In the genomic region with DNA sequence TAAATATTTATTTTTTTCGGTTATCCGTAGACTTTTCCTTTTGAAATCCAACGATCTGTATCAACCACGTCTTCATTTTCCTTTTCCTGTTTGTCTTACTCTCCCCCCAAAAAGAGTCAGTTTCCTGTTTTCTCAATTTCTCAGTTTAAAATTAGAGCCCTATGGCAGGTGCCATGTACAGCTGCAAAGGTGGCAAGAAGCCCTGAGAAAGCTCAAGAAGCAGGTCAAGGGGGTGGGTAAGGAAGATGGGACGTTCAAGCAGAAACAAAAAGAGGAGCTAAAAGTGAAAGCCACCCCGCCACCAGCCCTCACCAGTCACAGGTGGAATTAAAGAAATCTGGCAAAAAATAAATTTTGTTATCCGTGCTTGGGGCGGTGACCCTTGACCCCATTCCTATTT, we compare ENCODE assay signal across 17 cellular contexts. TPM values are rescaled to one million over a fixed set of nuclear protein-coding genes. Genes with fewer than 3 reads are reported as not detected.
A peak's percentile ranks its signal among the peaks of the same experiment; 100 is the strongest.
DNase-seq lines count a peak whose midpoint lies in the region; ATAC-seq, FAIRE-seq and TF ChIP-seq lines count a peak whose summit lies in the region.
"Had no signal": no experiment of that assay in that cellular context is flagged by ENCODE, and none has a peak within 500 bp of the region (broad histone marks: within the 10 kb centered on the region; RNA-seq: fewer than 3 reads in every experiment).

No MANE protein-coding gene starts in this region.

- DNase-seq in CD8-positive, alpha-beta memory T cell = peak in 2 of 5 donors; percentile 4 to 5
- DNase-seq in GM19239 (ENCODE audit: insufficient read length, low spot score) = no peak
- DNase-seq in effector memory CD8-positive, alpha-beta T cell = no peak
- no peak for DNase-seq in activated CD4-positive, alpha-beta memory T cell treated with anti-CD3 and anti-CD28 coated beads for 36 hours
- no peak for DNase-seq in HK-2 (ENCODE audit: unreplicated experiment)
- DNase-seq in progenitor cell of endocrine pancreas (ENCODE audit: low spot score, unreplicated experiment) = no peak
- DNase-seq: C1 segment of cervical spinal cord; effector memory CD4-positive, alpha-beta T cell; left cardiac atrium; NCI-H2107; sigmoid colon had no signal

- FAIRE-seq in GM19239 (lab: Jason Lieb, UNC) = peak; percentile 89
- FAIRE-seq: astrocyte had no signal

- CTCF ChIA-PET in CD8-positive, alpha-beta memory T cell (lab: Charles Lee) = interaction anchor here (1.0 kb wide), 1 partner anchor 35 kb away, joined by 3 read pairs; the partner anchor contains the start of gene MDM2
- CTCF ChIA-PET in activated CD4-positive, alpha-beta memory T cell treated with anti-CD3 and anti-CD28 coated beads for 36 hours (lab: Charles Lee) = no interaction called here

- peak overlapping the region in 6 of 7 donors; percentile 10 to 80 (median 49) for H3K4me3 Mint-ChIP-seq in CD8-positive, alpha-beta memory T cell
- H3K4me3 Mint-ChIP-seq in IgD-negative memory B cell (peak overlapping the region in 3 of 4 donors; percentile 5 to 86 (median 67)), progenitor cell of endocrine pancreas (ENCODE audit: low read depth) (no peak overlapping the region)
- peak overlapping the region; percentile 5 to 12 for H3K4me3 Mint-ChIP-seq in effector memory CD8-positive, alpha-beta T cell
- no peak overlapping the region for H3K4me3 Mint-ChIP-seq in activated CD4-positive, alpha-beta memory T cell treated with anti-CD3 and anti-CD28 coated beads for 36 hours
- H3K4me3 Mint-ChIP-seq: nephron had no signal

- intact Hi-C loops in activated CD4-positive, alpha-beta memory T cell treated with anti-CD3 and anti-CD28 coated beads for 36 hours (cut with micrococcal nuclease) = no loop called here

- no peak for TF ChIP-seq CTCF in progenitor cell of endocrine pancreas (IDR thresholded peaks at IDR 0.05; ENCODE audit: unreplicated experiment)

- no peak overlapping the region for H3K27ac ChIP-seq in CD8-positive, alpha-beta memory T cell (ENCODE audit: low read depth, low read length)
- H3K27ac ChIP-seq: sigmoid colon, suprapubic skin had no signal

- H3K4me1 Mint-ChIP-seq in CD8-positive, alpha-beta memory T cell = peaks cover 17 to 19% (median 18%) of the 10 kb centered on the region in 3 donors
- H3K4me1 Mint-ChIP-seq in IgD-negative memory B cell = peaks cover 24 to 28% (median 24%) of the 10 kb centered on the region in 3 donors
- peaks cover 2 to 10% of the 10 kb centered on the region in 2 donors for H3K4me1 Mint-ChIP-seq in effector memory CD8-positive, alpha-beta T cell (ENCODE audit: low read depth in 2 of 2)
- H3K4me1 Mint-ChIP-seq in activated CD4-positive, alpha-beta memory T cell treated with anti-CD3 and anti-CD28 coated beads for 36 hours (ENCODE audit: low read depth) = peaks cover 10% of the 10 kb centered on the region
- H3K4me1 Mint-ChIP-seq in progenitor cell of endocrine pancreas (ENCODE audit: low read depth) = no peaks in the 10 kb centered on the region
- H3K4me1 Mint-ChIP-seq: nephron had no signal

- no peaks in the 10 kb centered on the region for H3K9me3 ChIP-seq in CD8-positive, alpha-beta memory T cell (ENCODE audit: low read length)
- H3K9me3 ChIP-seq: sigmoid colon, suprapubic skin had no signal

- ATAC-seq in effector memory CD8-positive, alpha-beta T cell (replicated peaks) = peak; percentile 62
- no peak for ATAC-seq in GM21526 (IDR thresholded peaks at IDR 0.05; ENCODE audit: low FRiP score, unreplicated experiment)
- ATAC-seq: left cardiac atrium, Panc1 had no signal

- H3K4me3 ChIP-seq in CD8-positive, alpha-beta memory T cell (ENCODE audit: low read length) = no peak overlapping the region
- H3K4me3 ChIP-seq: sigmoid colon, suprapubic skin had no signal

- no peaks in the 10 kb centered on the region for H3K9me3 Mint-ChIP-seq in CD8-positive, alpha-beta memory T cell
- H3K9me3 Mint-ChIP-seq in IgD-negative memory B cell (no peaks in the 10 kb centered on the region), progenitor cell of endocrine pancreas (ENCODE audit: low read depth) (no peaks in the 10 kb centered on the region)
- H3K9me3 Mint-ChIP-seq in effector memory CD8-positive, alpha-beta T cell = no peaks in the 10 kb centered on the region
- no peaks in the 10 kb centered on the region for H3K9me3 Mint-ChIP-seq in activated CD4-positive, alpha-beta memory T cell treated with anti-CD3 and anti-CD28 coated beads for 36 hours
- H3K9me3 Mint-ChIP-seq: nephron had no signal

- POLR2A ChIA-PET in CD8-positive, alpha-beta memory T cell (lab: Charles Lee) = interaction anchor here (0.5 kb wide), 1 partner anchor 152 kb away, joined by 3 read pairs; no protein-coding TSS in a partner anchor
- POLR2A ChIA-PET in activated CD4-positive, alpha-beta memory T cell treated with anti-CD3 and anti-CD28 coated beads for 36 hours (lab: Charles Lee) = no interaction called here

- no peaks in the 10 kb centered on the region for H3K36me3 ChIP-seq in CD8-positive, alpha-beta memory T cell (ENCODE audit: insufficient read depth, low read length)
- H3K36me3 ChIP-seq: sigmoid colon had no signal

- no peaks in the 10 kb centered on the region for H3K4me1 ChIP-seq in CD8-positive, alpha-beta memory T cell (ENCODE audit: insufficient read depth, low read length)
- H3K4me1 ChIP-seq: sigmoid colon, suprapubic skin had no signal

- peak overlapping the region; percentile 13 to 85 (median 53) for H3K27ac Mint-ChIP-seq in CD8-positive, alpha-beta memory T cell
- peak overlapping the region; percentile 66 to 88 (median 71) for H3K27ac Mint-ChIP-seq in IgD-negative memory B cell
- peak overlapping the region; percentile 6 to 90 for H3K27ac Mint-ChIP-seq in effector memory CD8-positive, alpha-beta T cell
- no peak overlapping the region for H3K27ac Mint-ChIP-seq in activated CD4-positive, alpha-beta memory T cell treated with anti-CD3 and anti-CD28 coated beads for 36 hours
- H3K27ac Mint-ChIP-seq in progenitor cell of endocrine pancreas = no peak overlapping the region
- H3K27ac Mint-ChIP-seq: nephron had no signal

- no peaks in the 10 kb centered on the region for H3K27me3 ChIP-seq in CD8-positive, alpha-beta memory T cell (ENCODE audit: insufficient read depth, low read length, poor library complexity, severe bottlenecking)
- H3K27me3 ChIP-seq: sigmoid colon, suprapubic skin had no signal

- no peaks in the 10 kb centered on the region for H3K27me3 Mint-ChIP-seq in CD8-positive, alpha-beta memory T cell
- H3K27me3 Mint-ChIP-seq in IgD-negative memory B cell (no peaks in the 10 kb centered on the region), progenitor cell of endocrine pancreas (no peaks in the 10 kb centered on the region)
- H3K27me3 Mint-ChIP-seq in effector memory CD8-positive, alpha-beta T cell = no peaks in the 10 kb centered on the region
- no peaks in the 10 kb centered on the region for H3K27me3 Mint-ChIP-seq in activated CD4-positive, alpha-beta memory T cell treated with anti-CD3 and anti-CD28 coated beads for 36 hours

- H3K36me3 Mint-ChIP-seq in CD8-positive, alpha-beta memory T cell = peaks cover 0 to 3% (median 2%) of the 10 kb centered on the region in 3 donors
- H3K36me3 Mint-ChIP-seq in IgD-negative memory B cell (no peaks in the 10 kb centered on the region), progenitor cell of endocrine pancreas (ENCODE audit: insufficient read depth) (no peaks in the 10 kb centered on the region)
- H3K36me3 Mint-ChIP-seq in effector memory CD8-positive, alpha-beta T cell (ENCODE audit: insufficient read depth) = no peaks in the 10 kb centered on the region
- H3K36me3 Mint-ChIP-seq in activated CD4-positive, alpha-beta memory T cell treated with anti-CD3 and anti-CD28 coated beads for 36 hours = no peaks in the 10 kb centered on the region

RNA-seq across cellular contexts. Expression of gene SLC35E3, which starts 26.7 kb away (rescaled TPM):
- total RNA-seq in CD8-positive, alpha-beta memory T cell = 1 to 10 TPM; 4.0 to 5.1 TPM
- 13.4 TPM for polyA plus RNA-seq in CD8-positive, alpha-beta memory T cell
- 15.2 TPM for polyA plus RNA-seq in IgD-negative memory B cell
- total RNA-seq in activated CD4-positive, alpha-beta memory T cell treated with anti-CD3 and anti-CD28 coated beads for 36 hours = 1 to 10 TPM; 4.1 to 5.3 TPM
- 12.8 and 17.1 TPM in 2 replicates for total RNA-seq in progenitor cell of endocrine pancreas

RNA-seq across cellular contexts. Expression of gene MDM2, which starts 35.3 kb away (rescaled TPM):
- total RNA-seq in CD8-positive, alpha-beta memory T cell = 100 to 1,000 TPM; 237 to 246 TPM
- polyA plus RNA-seq in CD8-positive, alpha-beta memory T cell = 25.4 TPM
- polyA plus RNA-seq in IgD-negative memory B cell = 19.6 TPM
- total RNA-seq in activated CD4-positive, alpha-beta memory T cell treated with anti-CD3 and anti-CD28 coated beads for 36 hours = 100 to 1,000 TPM; 125 to 136 TPM
- 153 and 159 TPM in 2 replicates for total RNA-seq in progenitor cell of endocrine pancreas

Comparison
In these comparisons a context has a peak if more than half of its experiments do, and no peak if none do; other contexts are left out.
1. H3K27ac Mint-ChIP-seq: peak in CD8-positive, alpha-beta memory T cell (8 of 8), IgD-negative memory B cell (3 of 3) and effector memory CD8-positive, alpha-beta T cell (2 of 2); none in activated CD4-positive, alpha-beta memory T cell treated with anti-CD3 and anti-CD28 coated beads for 36 hours (single experiment) and progenitor cell of endocrine pancreas (single experiment).
2. H3K4me3 Mint-ChIP-seq: peak in CD8-positive, alpha-beta memory T cell (6 of 7), IgD-negative memory B cell (3 of 4) and effector memory CD8-positive, alpha-beta T cell (2 of 2); none in activated CD4-positive, alpha-beta memory T cell treated with anti-CD3 and anti-CD28 coated beads for 36 hours (single experiment) and progenitor cell of endocrine pancreas (single experiment).